ENCODE assay signal across 8 cellular contexts in the genomic region with DNA sequence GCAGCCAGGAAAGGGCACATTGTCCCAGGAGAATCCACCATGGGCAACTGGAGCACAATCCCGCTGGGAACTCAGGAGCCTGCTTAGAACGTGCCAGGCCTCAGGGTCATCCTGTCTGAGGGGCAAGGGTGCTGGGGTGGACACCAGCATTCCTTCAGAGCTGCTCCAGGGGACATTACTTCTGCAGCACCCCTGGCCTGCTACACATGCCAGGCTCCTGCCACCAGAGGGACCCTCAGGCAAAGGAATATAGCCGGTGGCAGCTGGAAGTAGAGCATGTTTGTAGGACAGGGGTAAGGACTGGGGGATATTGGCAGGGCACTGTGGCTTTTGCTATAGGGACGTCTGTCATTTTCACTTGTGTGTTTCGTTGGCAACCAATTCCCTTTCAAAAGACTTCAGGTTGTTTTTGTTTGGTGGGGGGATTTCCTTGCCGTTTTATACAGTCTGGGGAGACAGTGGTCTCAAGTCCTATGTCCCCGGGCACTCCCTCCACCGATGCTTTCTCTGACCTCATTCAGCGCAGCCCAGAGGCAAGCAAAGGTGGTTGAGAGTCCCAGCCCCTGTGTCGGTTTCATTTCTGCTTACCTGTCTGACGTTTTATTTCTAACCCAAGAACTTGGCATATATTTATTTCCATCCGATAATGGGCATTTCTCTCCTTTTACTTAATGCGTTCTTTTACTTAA.
A peak's percentile ranks its signal among the peaks of the same experiment; 100 is the strongest.
DNase-seq lines count a peak whose midpoint lies in the region; ATAC-seq and TF ChIP-seq lines count a peak whose summit lies in the region.

No MANE protein-coding gene starts in this region.

- H3K27ac Mint-ChIP-seq in osteocyte (ENCODE audit: unreplicated experiment) = no peak overlapping the region

- H3K4me1 Mint-ChIP-seq in osteocyte (ENCODE audit: unreplicated experiment) = peaks cover 7% of the 10 kb centered on the region

- ATAC-seq in GM18520 (IDR thresholded peaks at IDR 0.05; ENCODE audit: unreplicated experiment) (no peak), HG03442 (IDR thresholded peaks at IDR 0.05; ENCODE audit: unreplicated experiment) (no peak)

- H3K36me3 Mint-ChIP-seq in osteocyte (ENCODE audit: unreplicated experiment) = no peaks in the 10 kb centered on the region

- no peak overlapping the region for H3K4me3 ChIP-seq in epithelial cell of proximal tubule (ENCODE audit: low read depth, low read length)

- peak; percentile 39 for TF ChIP-seq CTCF in LNCAP (IDR thresholded peaks at IDR 0.05)
- TF ChIP-seq CTCF in epithelial cell of proximal tubule (conservative IDR thresholded peaks at IDR 0.05; ENCODE audit: low read depth, low read length) = peak; percentile 78
- peak; percentile 53 for TF ChIP-seq CTCF in osteocyte (IDR thresholded peaks at IDR 0.05)

- DNase-seq in DMS114 treated with DMSO at 0.1 percent for 48 hours (lab: John Stamatoyannopoulos, UW; ENCODE audit: unreplicated experiment) = peak; percentile 1
- DNase-seq in activated CD4-positive, alpha-beta T cell treated with anti-CD3 and anti-CD28 coated beads for 4 hours = peak; percentile 55 to 64
- DNase-seq in epithelial cell of proximal tubule (ENCODE audit: low read depth) = no peak
- peak; percentile 72 for DNase-seq in osteocyte (ENCODE audit: extremely low spot score, unreplicated experiment)
- DNase-seq in NCI-H146 treated with DMSO at 0.1 percent for 48 hours (lab: John Stamatoyannopoulos, UW; ENCODE audit: unreplicated experiment) = no peak

- H3K9me3 Mint-ChIP-seq in osteocyte (ENCODE audit: unreplicated experiment) = peaks cover 6% of the 10 kb centered on the region

- H3K27me3 Mint-ChIP-seq in osteocyte (ENCODE audit: unreplicated experiment) = peaks cover 6% of the 10 kb centered on the region

- H3K4me3 Mint-ChIP-seq in osteocyte (ENCODE audit: unreplicated experiment) = no peak overlapping the region

Comparison
In these comparisons a context has a peak if more than half of its experiments do, and no peak if none do; other contexts are left out.
1. DNase-seq: peak in DMS114 treated with DMSO at 0.1 percent for 48 hours (single experiment), activated CD4-positive, alpha-beta T cell treated with anti-CD3 and anti-CD28 coated beads for 4 hours (2 of 2) and osteocyte (single experiment); none in epithelial cell of proximal tubule (single experiment) and NCI-H146 treated with DMSO at 0.1 percent for 48 hours (single experiment).
2. Peak in every context shown above with its lines, with median percentiles within 50 percentile points of each other: CTCF ChIP-seq.